Comparison of ENCODE assay signal across 23 cellular contexts in the genomic region with DNA sequence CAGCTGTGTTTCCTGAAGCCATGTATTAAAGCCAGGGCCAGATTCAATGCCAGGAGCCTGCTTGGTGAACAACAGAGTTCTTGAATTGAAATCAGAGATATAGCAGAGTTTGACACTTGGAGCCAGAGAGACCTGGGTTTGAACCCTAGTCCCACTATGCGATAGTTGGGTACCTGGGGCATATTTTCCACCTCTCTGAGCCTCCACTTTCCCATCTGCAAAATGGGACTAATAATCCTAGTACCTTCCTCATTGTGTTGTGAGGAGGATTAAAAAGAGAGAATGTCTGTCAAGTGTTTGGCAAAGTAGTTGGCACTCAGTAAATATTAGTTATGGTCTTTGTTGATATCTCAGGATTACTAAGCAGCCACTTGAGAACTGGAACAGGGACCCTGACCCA. TPM values are rescaled to one million over a fixed set of nuclear protein-coding genes. Genes with fewer than 3 reads are reported as not detected.
A peak's percentile ranks its signal among the peaks of the same experiment; 100 is the strongest.
DNase-seq lines count a peak whose midpoint lies in the region; ATAC-seq, FAIRE-seq and TF ChIP-seq lines count a peak whose summit lies in the region.
"Had no signal": no experiment of that assay in that cellular context is flagged by ENCODE, and none has a peak within 500 bp of the region (broad histone marks: within the 10 kb centered on the region; RNA-seq: fewer than 3 reads in every experiment).

No MANE protein-coding gene starts in this region.

- peaks cover 13% of the 10 kb centered on the region for H3K4me1 ChIP-seq in HepG2 (ENCODE audit: insufficient read depth, low read length)
- H3K4me1 ChIP-seq in right lobe of liver: no peaks in the 10 kb centered on the region
- H3K4me1 ChIP-seq: Caco-2 had no signal

- FAIRE-seq in HepG2 (lab: Jason Lieb, UNC): no peak
- FAIRE-seq: A549, D721Med, G401.6, GM12891, GM19239 had no signal

- TF ChIP-seq RAD21 in HepG2 (CRISPR knock-in tag; IDR thresholded peaks at IDR 0.05): no peak

- CTCF ChIA-PET in HepG2 (lab: Yijun Ruan, JAX; ENCODE audit: low intra/inter-chr PET ratio, low total read pairs): no interaction called here

- no peak for ATAC-seq in HepG2
- no peak for ATAC-seq in right lobe of liver
- ATAC-seq: A549; CD8-positive, alpha-beta T cell had no signal

- H3K4me3 ChIP-seq in HepG2 (replicated peaks in 1 of 3; ENCODE audit: insufficient read depth in 1 of 3, low read depth in 2 of 3, low read length in 3 of 3) (no peak overlapping the region), right lobe of liver (no peak overlapping the region)
- H3K4me3 ChIP-seq: A549; BLaER1 treated with 17β-estradiol and CSF1 and Interleukin-3, amounts not matched to agents 10 nM and 100 nM had no signal

- H2AFZ ChIP-seq in HepG2 (ENCODE audit: low read length): no peak overlapping the region

- POLR2A ChIA-PET in HepG2 (lab: Yijun Ruan, JAX): no interaction called here

- no peaks in the 10 kb centered on the region for H3K79me2 ChIP-seq in HepG2 (ENCODE audit: insufficient read depth, low read length)

- H3K9ac ChIP-seq in HepG2 (ENCODE audit: insufficient read depth, low read depth, low read length): no peak overlapping the region
- H3K9ac ChIP-seq: BLaER1 treated with 17β-estradiol and CSF1 and Interleukin-3, amounts not matched to agents 10 nM and 100 nM had no signal

- H3K4me2 ChIP-seq in HepG2 (ENCODE audit: low read depth, low read length): no peak overlapping the region
- H3K4me2 ChIP-seq: A549 had no signal

- no peak overlapping the region for H3K27ac ChIP-seq in HepG2 (ENCODE audit: extremely low read length, insufficient read depth, low read length)
- H3K27ac ChIP-seq in right lobe of liver: no peak overlapping the region
- H3K27ac ChIP-seq: 22Rv1, A549, C4-2B had no signal

- TF ChIP-seq POLR2A in HepG2 (IDR thresholded peaks at IDR 0.05; ENCODE audit: insufficient read depth in 1 of 2, low read depth in 2 of 2, low read length in 2 of 2): no peak
- TF ChIP-seq POLR2A in right lobe of liver (IDR thresholded peaks at IDR 0.05): no peak

- H3K9me3 ChIP-seq in HepG2 (ENCODE audit: low read length): no peaks in the 10 kb centered on the region
- H3K9me3 ChIP-seq in right lobe of liver: no peaks in the 10 kb centered on the region
- H3K9me3 ChIP-seq: A549, Caco-2 had no signal

- in situ Hi-C loops in HepG2 (cut with HindIII; ENCODE audit: extremely low pct_ligation_motif_present, low pct_unique_long_range_greater_than_20kb): no loop called here

- no peaks in the 10 kb centered on the region for H4K20me1 ChIP-seq in HepG2 (ENCODE audit: insufficient read depth, low read length)

- DNase-seq in DMS 273 (lab: John Stamatoyannopoulos, UW; ENCODE audit: unreplicated experiment) (peak; percentile 73), DMS 273 treated with DMSO at 0.1 percent for 48 hours (lab: John Stamatoyannopoulos, UW) (no peak), NCI-H82 (lab: John Stamatoyannopoulos, UW) (peak; percentile 23), NCI-H82 treated with DMSO at 0.1 percent for 48 hours (lab: John Stamatoyannopoulos, UW; ENCODE audit: unreplicated experiment) (no peak), HepG2 (ENCODE audit: low spot score) (no peak), right lobe of liver (no peak), NCI-H345 treated with DMSO at 0.1 percent for 48 hours (lab: John Stamatoyannopoulos, UW; ENCODE audit: unreplicated experiment) (no peak)
- DNase-seq: AML-193; Caco-2; Calu3; CD4-positive, alpha-beta T cell; CD8-positive, alpha-beta T cell; DMS79 treated with DMSO at 0.1 percent for 48 hours; GF-D8 had no signal

- no peak for TF ChIP-seq EP300 in HepG2 (IDR thresholded peaks at IDR 0.05; ENCODE audit: low read depth in 2 of 2, low read length in 2 of 2)
- no peak for TF ChIP-seq EP300 in HepG2 (CRISPR knock-in tag; IDR thresholded peaks at IDR 0.05; ENCODE audit: borderline replicate concordance)

- BruUV-seq in HepG2 (replicated peaks; lab: Mats Ljungman, UMichigan): no TSS peak

- TF ChIP-seq CTCF in HepG2 (CRISPR knock-in tag; IDR thresholded peaks at IDR 0.05) (no peak), right lobe of liver (IDR thresholded peaks at IDR 0.05) (no peak)

- WGBS in HepG2 (ENCODE audit: low lambda C conversion rate): 17% methylated on average over 1 of the region's 1 CpG
- 57% methylated on average over 1 of the region's 1 CpG for WGBS in right lobe of liver (ENCODE audit: insufficient coverage, low coverage, low lambda C conversion rate, missing lambda C conversion rate)

- H3K36me3 ChIP-seq in HepG2 (replicated peaks in 1 of 2; ENCODE audit: control insufficient read depth in 1 of 2, insufficient read depth in 2 of 2, low read length in 2 of 2): no peaks in the 10 kb centered on the region
- no peaks in the 10 kb centered on the region for H3K36me3 ChIP-seq in right lobe of liver
- H3K36me3 ChIP-seq: BLaER1 treated with 17β-estradiol and CSF1 and Interleukin-3, amounts not matched to agents 10 nM and 100 nM had no signal

- H3K27me3 ChIP-seq in HepG2 (ENCODE audit: control insufficient read depth in 1 of 2, insufficient read depth in 2 of 2, low read length in 2 of 2) (peaks cover 4 to 37% of the 10 kb centered on the region in 2 experiments), right lobe of liver (no peaks in the 10 kb centered on the region)

- intact Hi-C loops in HepG2 (cut with micrococcal nuclease; ENCODE audit: unreplicated experiment) (no loop called here), right lobe of liver (cut with DNase I) (no loop called here)

TF ChIP-seq in HepG2, 621 proteins besides CTCF, POLR2A, EP300 and RAD21:
- TF ChIP-seq ZNF629 (CRISPR knock-in tag; conservative IDR thresholded peaks at IDR 0.05) (peak; percentile 58), ATF7-NPFF (CRISPR knock-in tag; IDR thresholded peaks at IDR 0.05; ENCODE audit: low read depth) (no peak), SRF (IDR thresholded peaks at IDR 0.05; ENCODE audit: low read depth, low read length) (no peak)

RNA-seq across cellular contexts. Expression of a gene that starts 6.0 kb away (rescaled TPM):
- total RNA-seq in HepG2 (2016; rRNA removed; fragmentation: Illumina TruSeq; extraction: Trizol): 0.02 TPM in 1 of 2 replicates, not detected in the other
- total RNA-seq in HepG2 (2016; cell fraction: cytosol; rRNA removed; fragmentation: Illumina TruSeq; extraction: Trizol; ENCODE audit: low read depth): not detected in 2 replicates
- 0.02 TPM in 1 of 2 replicates, not detected in the other for total RNA-seq in HepG2 (2016; cell fraction: insoluble cytoplasmic fraction; rRNA removed; fragmentation: Illumina TruSeq; extraction: Trizol)
- total RNA-seq in HepG2 (2016; cell fraction: membrane; rRNA removed; fragmentation: Illumina TruSeq; extraction: Trizol): not detected in 2 replicates
- not detected in 2 replicates for total RNA-seq in HepG2 (2016; cell fraction: nucleus; rRNA removed; fragmentation: Illumina TruSeq; extraction: Trizol)
- 0.03 TPM in 1 of 2 replicates, not detected in the other for polyA plus RNA-seq in HepG2 (2011; rRNA removed)
- polyA plus RNA-seq in HepG2 (2011; cell fraction: cytosol; rRNA removed): 0.01 TPM in 1 of 2 replicates, not detected in the other
- 0.02 TPM in 1 of 2 replicates, not detected in the other for polyA plus RNA-seq in HepG2 (2011; cell fraction: nucleus; rRNA removed)
- polyA plus RNA-seq in HepG2 (2012): not detected in 2 replicates
- polyA plus RNA-seq in HepG2 (2016; cell fraction: cytosol; fragmentation: Illumina TruSeq; extraction: Trizol; ENCODE audit: low read depth): not detected in 2 replicates
- polyA plus RNA-seq in HepG2 (2016; cell fraction: insoluble cytoplasmic fraction; fragmentation: Illumina TruSeq; extraction: Trizol; ENCODE audit: low read depth): not detected in 2 replicates
- 0.07 TPM in 1 of 2 replicates, not detected in the other for polyA plus RNA-seq in HepG2 (2016; cell fraction: membrane; fragmentation: Illumina TruSeq; extraction: Trizol; ENCODE audit: low read depth)
- polyA plus RNA-seq in HepG2 (2016; cell fraction: nucleus; fragmentation: Illumina TruSeq; extraction: Trizol; ENCODE audit: insufficient read depth, low read depth): not detected in 2 replicates
- polyA minus RNA-seq in HepG2 (2011; rRNA and poly(A)+ RNA removed; ENCODE audit: low replicate concordance): 1.2 TPM in 1 of 2 replicates, not detected in the other
- not detected in 2 replicates for polyA minus RNA-seq in HepG2 (2011; cell fraction: cytosol; rRNA and poly(A)+ RNA removed)
- not detected in 2 replicates for polyA minus RNA-seq in HepG2 (2011; cell fraction: nucleus; rRNA and poly(A)+ RNA removed)
- not detected for total RNA-seq in right lobe of liver
- total RNA-seq: Calu3; CD4-positive, alpha-beta T cell had no signal
- polyA plus RNA-seq: BJ had no signal

RNA-seq across cellular contexts. Expression of a gene that starts 23.5 kb away (rescaled TPM):
- total RNA-seq in HepG2 (2016; rRNA removed; fragmentation: Illumina TruSeq; extraction: Trizol) (5.9 and 6.4 TPM in 2 replicates), right lobe of liver (1 to 10 TPM; 4.5 to 9.6 (median 6.3) TPM)
- 3.0 and 3.1 TPM in 2 replicates for total RNA-seq in HepG2 (2016; cell fraction: cytosol; rRNA removed; fragmentation: Illumina TruSeq; extraction: Trizol; ENCODE audit: low read depth)
- 4.9 and 5.1 TPM in 2 replicates for total RNA-seq in HepG2 (2016; cell fraction: insoluble cytoplasmic fraction; rRNA removed; fragmentation: Illumina TruSeq; extraction: Trizol)
- total RNA-seq in HepG2 (2016; cell fraction: membrane; rRNA removed; fragmentation: Illumina TruSeq; extraction: Trizol): 1.9 and 2.3 TPM in 2 replicates
- 5.2 and 5.4 TPM in 2 replicates for total RNA-seq in HepG2 (2016; cell fraction: nucleus; rRNA removed; fragmentation: Illumina TruSeq; extraction: Trizol)
- polyA plus RNA-seq in HepG2 (2011; rRNA removed): 5.1 and 6.2 TPM in 2 replicates
- polyA plus RNA-seq in HepG2 (2011; cell fraction: cytosol; rRNA removed): 3.5 and 4.2 TPM in 2 replicates
- polyA plus RNA-seq in HepG2 (2011; cell fraction: nucleus; rRNA removed): 9.2 and 11.2 TPM in 2 replicates
- polyA plus RNA-seq in HepG2 (2012): 5.5 and 6.7 TPM in 2 replicates
- polyA plus RNA-seq in HepG2 (2016; cell fraction: cytosol; fragmentation: Illumina TruSeq; extraction: Trizol; ENCODE audit: low read depth): 0.53 and 0.58 TPM in 2 replicates
- 4.8 and 5.4 TPM in 2 replicates for polyA plus RNA-seq in HepG2 (2016; cell fraction: insoluble cytoplasmic fraction; fragmentation: Illumina TruSeq; extraction: Trizol; ENCODE audit: low read depth)
- polyA plus RNA-seq in HepG2 (2016; cell fraction: membrane; fragmentation: Illumina TruSeq; extraction: Trizol; ENCODE audit: low read depth): 0.95 and 0.97 TPM in 2 replicates
- polyA plus RNA-seq in HepG2 (2016; cell fraction: nucleus; fragmentation: Illumina TruSeq; extraction: Trizol; ENCODE audit: insufficient read depth, low read depth): 5.8 and 6.0 TPM in 2 replicates
- polyA minus RNA-seq in HepG2 (2011; rRNA and poly(A)+ RNA removed; ENCODE audit: low replicate concordance): 12.8 and 14.9 TPM in 2 replicates
- 5.1 and 6.1 TPM in 2 replicates for polyA minus RNA-seq in HepG2 (2011; cell fraction: cytosol; rRNA and poly(A)+ RNA removed)
- polyA minus RNA-seq in HepG2 (2011; cell fraction: nucleus; rRNA and poly(A)+ RNA removed): 13.1 and 22.3 TPM in 2 replicates

Comparison
In these comparisons a context has a peak if more than half of its experiments do, and no peak if none do; other contexts are left out.
1. DNase-seq: peak in DMS 273 (single experiment) and NCI-H82 (single experiment); none in DMS 273 treated with DMSO at 0.1 percent for 48 hours (single experiment), NCI-H82 treated with DMSO at 0.1 percent for 48 hours (single experiment), HepG2 (single experiment), right lobe of liver (0 of 3) and NCI-H345 treated with DMSO at 0.1 percent for 48 hours (single experiment).